In the genomic region with DNA sequence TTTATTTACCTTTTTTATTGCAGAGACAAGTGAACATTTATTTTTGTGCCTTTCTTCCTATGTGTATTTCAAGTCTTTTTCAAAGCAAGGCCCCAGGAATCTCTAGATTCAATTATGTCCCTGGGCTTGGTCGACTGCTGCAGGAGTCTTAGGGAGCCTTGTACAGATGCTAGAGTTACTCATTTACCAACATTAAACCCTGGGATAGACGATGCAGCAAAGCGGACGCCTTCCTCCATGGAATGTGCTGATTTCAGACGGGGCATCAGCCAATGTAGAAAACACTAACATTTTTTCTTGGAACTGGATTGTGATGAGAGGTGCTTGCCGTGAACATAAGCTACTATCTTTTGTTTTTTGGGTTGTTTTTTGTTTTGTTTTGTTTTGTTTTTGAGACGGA, we compare ENCODE assay signal across 25 cellular contexts. TPM values are rescaled to one million over a fixed set of nuclear protein-coding genes. Genes with fewer than 3 reads are reported as not detected.
DNase-seq lines count a peak whose midpoint lies in the region; ATAC-seq and TF ChIP-seq lines count a peak whose summit lies in the region.
"Had no signal": no experiment of that assay in that cellular context is flagged by ENCODE, and none has a peak within 500 bp of the region (broad histone marks: within the 10 kb centered on the region; RNA-seq: fewer than 3 reads in every experiment).

No MANE protein-coding gene starts in this region.

- WGBS in thyroid gland, 2 donors: 92 to 93% methylated on average over 7 of the region's 7 CpGs

- POLR2A ChIA-PET in naive thymus-derived CD8-positive, alpha-beta T cell (lab: Charles Lee): no interaction called here

- peak overlapping the region; percentile 80 for H3K27ac ChIP-seq in neutrophil
- no peak overlapping the region for H3K27ac ChIP-seq in thyroid gland
- H3K27ac ChIP-seq: BLaER1 had no signal

- no peak for TF ChIP-seq POLR2A in thyroid gland (IDR thresholded peaks at IDR 0.05)

- no peaks in the 10 kb centered on the region for H3K9me3 ChIP-seq in neutrophil
- H3K9me3 ChIP-seq in thyroid gland: no peaks in the 10 kb centered on the region
- H3K9me3 ChIP-seq: BE2C, BLaER1 had no signal

- H3K27ac Mint-ChIP-seq in activated T-helper 2 cell treated with anti-CD3 and anti-CD28 coated beads, Interferon-gamma antibody, Interleukin-2, Interleukin-4, amounts not matched to agents 10 μg/mL and 5 μg/mL and 100 μg/mL, durations not matched to agents 14 hours and 24 hours and 36 hours: no peak overlapping the region
- no peak overlapping the region for H3K27ac Mint-ChIP-seq in naive thymus-derived CD8-positive, alpha-beta T cell
- H3K27ac Mint-ChIP-seq: CD4-positive, alpha-beta memory T cell; CD4-positive, CD25-positive, alpha-beta regulatory T cell; CD8-positive, alpha-beta memory T cell had no signal

- no peak for ATAC-seq in naive thymus-derived CD8-positive, alpha-beta T cell
- ATAC-seq: GM12878 had no signal

- H3K36me3 Mint-ChIP-seq in activated T-helper 2 cell treated with anti-CD3 and anti-CD28 coated beads, Interferon-gamma antibody, Interleukin-2, Interleukin-4, amounts not matched to agents 10 μg/mL and 5 μg/mL and 100 μg/mL, durations not matched to agents 14 hours and 24 hours and 36 hours (ENCODE audit: low read depth): no peaks in the 10 kb centered on the region
- no peaks in the 10 kb centered on the region for H3K36me3 Mint-ChIP-seq in naive thymus-derived CD8-positive, alpha-beta T cell
- H3K36me3 Mint-ChIP-seq: CD4-positive, alpha-beta memory T cell; CD4-positive, CD25-positive, alpha-beta regulatory T cell had no signal

- TF ChIP-seq CTCF in neutrophil (IDR thresholded peaks at IDR 0.05) (no peak), thyroid gland (IDR thresholded peaks at IDR 0.05) (no peak)

- H3K27me3 ChIP-seq in neutrophil: no peaks in the 10 kb centered on the region
- no peaks in the 10 kb centered on the region for H3K27me3 ChIP-seq in thyroid gland
- H3K27me3 ChIP-seq: BE2C, BLaER1 had no signal

- no peak overlapping the region for H3K4me3 ChIP-seq in neutrophil (ENCODE audit: low read depth in 1 of 2, low read length in 1 of 2)
- no peak overlapping the region for H3K4me3 ChIP-seq in thyroid gland (replicated peaks in 1 of 3)
- H3K4me3 ChIP-seq: BLaER1, GM12878 had no signal

- no peak overlapping the region for H3K4me3 Mint-ChIP-seq in activated T-helper 2 cell treated with anti-CD3 and anti-CD28 coated beads, Interferon-gamma antibody, Interleukin-2, Interleukin-4, amounts not matched to agents 10 μg/mL and 5 μg/mL and 100 μg/mL, durations not matched to agents 14 hours and 24 hours and 36 hours (ENCODE audit: low read depth)
- H3K4me3 Mint-ChIP-seq in naive thymus-derived CD8-positive, alpha-beta T cell: no peak overlapping the region
- H3K4me3 Mint-ChIP-seq: CD14-positive monocyte; CD4-positive, alpha-beta memory T cell; CD4-positive, CD25-positive, alpha-beta regulatory T cell; CD8-positive, alpha-beta memory T cell had no signal

- peak; percentile 15 for DNase-seq in glomerular visceral epithelial cell (ENCODE audit: extremely low spot score)
- peak; percentile 55 for DNase-seq in left kidney (ENCODE audit: low read depth, low spot score)
- no peak for DNase-seq in thyroid gland
- no peak for DNase-seq in activated T-helper 2 cell treated with anti-CD3 and anti-CD28 coated beads, Interferon-gamma antibody, Interleukin-2, Interleukin-4, amounts not matched to agents 10 μg/mL and 5 μg/mL and 100 μg/mL, durations not matched to agents 14 hours and 24 hours and 36 hours (ENCODE audit: low spot score)
- no peak for DNase-seq in naive thymus-derived CD8-positive, alpha-beta T cell
- no peak for DNase-seq in SHP77 treated with DMSO at 0.1 percent for 48 hours (lab: John Stamatoyannopoulos, UW)
- DNase-seq: 8988T; ACHN; BE2C; C1 segment of cervical spinal cord; CD4-positive, alpha-beta memory T cell; CD4-positive, CD25-positive, alpha-beta regulatory T cell; CD8-positive, alpha-beta memory T cell; COR-L47; DMS 273 treated with DMSO at 0.1 percent for 48 hours; DMS153; DMS53; DMS79; DND-41; EL; GDM1 had no signal

- H3K4me1 ChIP-seq in neutrophil (ENCODE audit: control insufficient read depth in 1 of 2, insufficient read depth in 1 of 2, low read depth in 1 of 2, low read length in 1 of 2) (peaks cover 65 to 69% of the 10 kb centered on the region in 2 experiments), thyroid gland (peaks cover 15 to 20% of the 10 kb centered on the region in 2 donors)
- H3K4me1 ChIP-seq: BE2C had no signal

- H3K27me3 Mint-ChIP-seq in activated T-helper 2 cell treated with anti-CD3 and anti-CD28 coated beads, Interferon-gamma antibody, Interleukin-2, Interleukin-4, amounts not matched to agents 10 μg/mL and 5 μg/mL and 100 μg/mL, durations not matched to agents 14 hours and 24 hours and 36 hours (ENCODE audit: low read depth): no peaks in the 10 kb centered on the region
- H3K27me3 Mint-ChIP-seq in naive thymus-derived CD8-positive, alpha-beta T cell: no peaks in the 10 kb centered on the region
- H3K27me3 Mint-ChIP-seq: CD8-positive, alpha-beta memory T cell had no signal

- peaks cover 4% of the 10 kb centered on the region for H3K9me3 Mint-ChIP-seq in activated T-helper 2 cell treated with anti-CD3 and anti-CD28 coated beads, Interferon-gamma antibody, Interleukin-2, Interleukin-4, amounts not matched to agents 10 μg/mL and 5 μg/mL and 100 μg/mL, durations not matched to agents 14 hours and 24 hours and 36 hours
- H3K9me3 Mint-ChIP-seq in naive thymus-derived CD8-positive, alpha-beta T cell: no peaks in the 10 kb centered on the region
- H3K9me3 Mint-ChIP-seq: CD8-positive, alpha-beta memory T cell had no signal

- H3K36me3 ChIP-seq in neutrophil (no peaks in the 10 kb centered on the region), thyroid gland (no peaks in the 10 kb centered on the region)
- H3K36me3 ChIP-seq: BE2C, BLaER1 had no signal

- peaks cover 11% of the 10 kb centered on the region for H3K4me1 Mint-ChIP-seq in activated T-helper 2 cell treated with anti-CD3 and anti-CD28 coated beads, Interferon-gamma antibody, Interleukin-2, Interleukin-4, amounts not matched to agents 10 μg/mL and 5 μg/mL and 100 μg/mL, durations not matched to agents 14 hours and 24 hours and 36 hours (ENCODE audit: low read depth)
- H3K4me1 Mint-ChIP-seq in naive thymus-derived CD8-positive, alpha-beta T cell: peaks cover 4 to 17% (median 11%) of the 10 kb centered on the region in 4 donors

- intact Hi-C loops in thyroid gland (cut with DNase I): no loop called here
- intact Hi-C loops in activated T-helper 2 cell treated with anti-CD3 and anti-CD28 coated beads, Interferon-gamma antibody, Interleukin-2, Interleukin-4, amounts not matched to agents 10 μg/mL and 5 μg/mL and 100 μg/mL, durations not matched to agents 14 hours and 24 hours and 36 hours (cut with micrococcal nuclease): no loop called here

RNA-seq across cellular contexts. Expression of gene CD164, which starts 55.9 kb away (rescaled TPM):
- total RNA-seq in thyroid gland: 100 to 1,000 TPM; 284 to 415 (median 340) TPM
- 206 and 207 TPM in 2 replicates for total RNA-seq in activated T-helper 2 cell treated with anti-CD3 and anti-CD28 coated beads, Interferon-gamma antibody, Interleukin-2, Interleukin-4, amounts not matched to agents 10 μg/mL and 5 μg/mL and 100 μg/mL, durations not matched to agents 14 hours and 24 hours and 36 hours
- total RNA-seq in naive thymus-derived CD8-positive, alpha-beta T cell: 100 to 1,000 TPM; 175 to 180 TPM
- 100 to 1,000 TPM; 159 to 209 (median 198) TPM for polyA plus RNA-seq in naive thymus-derived CD8-positive, alpha-beta T cell

Comparison
In these comparisons a context has a peak if more than half of its experiments do, and no peak if none do; other contexts are left out.
1. DNase-seq: peak in glomerular visceral epithelial cell (single experiment) and left kidney (single experiment); none in thyroid gland (0 of 2), activated T-helper 2 cell treated with anti-CD3 and anti-CD28 coated beads, Interferon-gamma antibody, Interleukin-2, Interleukin-4, amounts not matched to agents 10 μg/mL and 5 μg/mL and 100 μg/mL, durations not matched to agents 14 hours and 24 hours and 36 hours (single experiment), naive thymus-derived CD8-positive, alpha-beta T cell (0 of 10) and SHP77 treated with DMSO at 0.1 percent for 48 hours (single experiment).